In the genomic region with DNA sequence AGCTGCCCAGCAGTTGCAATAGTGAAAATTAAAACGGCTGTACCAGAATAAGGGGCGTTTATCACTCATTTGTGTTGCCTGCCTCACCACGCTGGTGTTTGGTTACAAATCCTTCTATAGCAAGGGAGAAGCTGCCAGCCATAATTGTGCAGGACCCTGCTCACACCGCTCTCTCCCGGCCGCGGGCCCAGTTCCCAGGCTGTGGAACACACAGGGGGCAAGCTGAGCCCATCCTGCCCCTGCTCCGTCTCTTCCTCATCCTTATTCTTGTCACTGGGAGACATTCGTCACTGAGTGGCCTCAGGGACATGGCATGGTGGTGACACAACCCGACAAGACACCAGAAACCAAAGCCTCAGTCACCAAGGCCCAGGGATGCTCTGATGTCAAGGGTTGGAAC, we compare ENCODE assay signal across 14 cellular contexts.
DNase-seq lines count a peak whose midpoint lies in the region; ATAC-seq and TF ChIP-seq lines count a peak whose summit lies in the region.
"Had no signal": no experiment of that assay in that cellular context is flagged by ENCODE, and none has a peak within 500 bp of the region (broad histone marks: within the 10 kb centered on the region; RNA-seq: fewer than 3 reads in every experiment).

No MANE protein-coding gene starts in this region.

- CTCF ChIA-PET in activated CD4-positive, alpha-beta memory T cell treated with anti-CD3 and anti-CD28 coated beads, Interleukin-2, amount 10 ng/mL, durations not matched to agents 7 days and 5 days (lab: Charles Lee): interaction anchor here (1.1 to 1.4 kb wide), 2 partner anchors 13 to 128 kb away, joined by 3 read pairs; no protein-coding TSS in a partner anchor
- CTCF ChIA-PET in activated CD4-positive, alpha-beta memory T cell treated with anti-CD3 and anti-CD28 coated beads for 36 hours (lab: Charles Lee): interaction anchor here (1.0 to 1.2 kb wide), 2 partner anchors 106 to 118 kb away, joined by 3 read pairs; no protein-coding TSS in a partner anchor

- no peak for TF ChIP-seq CTCF in coronary artery (IDR thresholded peaks at IDR 0.05)

- H3K4me3 ChIP-seq in coronary artery: no peak overlapping the region
- H3K4me3 ChIP-seq: A549, HAP-1 had no signal

- intact Hi-C loops in activated CD4-positive, alpha-beta memory T cell treated with anti-CD3 and anti-CD28 coated beads for 36 hours (cut with micrococcal nuclease): no loop called here
- intact Hi-C loops in activated CD4-positive, alpha-beta T cell treated with anti-CD3 and anti-CD28 coated beads, Interleukin-2, amount 10 ng/mL, durations not matched to agents 24 days and 14 days (cut with micrococcal nuclease): no loop called here

- H3K36me3 Mint-ChIP-seq in activated CD4-positive, alpha-beta memory T cell treated with anti-CD3 and anti-CD28 coated beads, Interleukin-2, amount 10 ng/mL, durations not matched to agents 7 days and 5 days (ENCODE audit: low read depth): peaks cover 2% of the 10 kb centered on the region
- H3K36me3 Mint-ChIP-seq in activated CD4-positive, alpha-beta memory T cell treated with anti-CD3 and anti-CD28 coated beads for 36 hours: no peaks in the 10 kb centered on the region
- no peaks in the 10 kb centered on the region for H3K36me3 Mint-ChIP-seq in activated CD4-positive, alpha-beta T cell treated with anti-CD3 and anti-CD28 coated beads, Interleukin-2, amount 10 ng/mL, durations not matched to agents 24 days and 14 days (ENCODE audit: low read depth)
- peaks cover 1 to 8% of the 10 kb centered on the region in 2 donors for H3K36me3 Mint-ChIP-seq in stimulated activated naive B cell treated with anti-CD40 and anti-IgM and Interleukin-4, amounts not matched to agents 10 μg/mL and 1 μg/mL and 100 μg/mL, for 72 hours

- POLR2A ChIA-PET in activated CD4-positive, alpha-beta memory T cell treated with anti-CD3 and anti-CD28 coated beads, Interleukin-2, amount 10 ng/mL, durations not matched to agents 7 days and 5 days (lab: Charles Lee): no interaction called here
- POLR2A ChIA-PET in activated CD4-positive, alpha-beta memory T cell treated with anti-CD3 and anti-CD28 coated beads for 36 hours (lab: Charles Lee): no interaction called here

- peaks cover 2% of the 10 kb centered on the region for H3K9me3 Mint-ChIP-seq in activated CD4-positive, alpha-beta memory T cell treated with anti-CD3 and anti-CD28 coated beads, Interleukin-2, amount 10 ng/mL, durations not matched to agents 7 days and 5 days
- H3K9me3 Mint-ChIP-seq in activated CD4-positive, alpha-beta memory T cell treated with anti-CD3 and anti-CD28 coated beads for 36 hours: peaks cover 2% of the 10 kb centered on the region
- H3K9me3 Mint-ChIP-seq in activated CD4-positive, alpha-beta T cell treated with anti-CD3 and anti-CD28 coated beads, Interleukin-2, amount 10 ng/mL, durations not matched to agents 24 days and 14 days: no peaks in the 10 kb centered on the region
- H3K9me3 Mint-ChIP-seq in stimulated activated naive B cell treated with anti-CD40 and anti-IgM and Interleukin-4, amounts not matched to agents 10 μg/mL and 1 μg/mL and 100 μg/mL, for 72 hours: peaks cover 2 to 3% of the 10 kb centered on the region in 2 donors
- H3K9me3 Mint-ChIP-seq: CD4-positive, alpha-beta T cell had no signal

- no peak overlapping the region for H3K4me3 Mint-ChIP-seq in activated CD4-positive, alpha-beta memory T cell treated with anti-CD3 and anti-CD28 coated beads, Interleukin-2, amount 10 ng/mL, durations not matched to agents 7 days and 5 days
- H3K4me3 Mint-ChIP-seq in activated CD4-positive, alpha-beta memory T cell treated with anti-CD3 and anti-CD28 coated beads for 36 hours: no peak overlapping the region
- H3K4me3 Mint-ChIP-seq in activated CD4-positive, alpha-beta T cell treated with anti-CD3 and anti-CD28 coated beads, Interleukin-2, amount 10 ng/mL, durations not matched to agents 24 days and 14 days: no peak overlapping the region
- no peak overlapping the region for H3K4me3 Mint-ChIP-seq in stimulated activated naive B cell treated with anti-CD40 and anti-IgM and Interleukin-4, amounts not matched to agents 10 μg/mL and 1 μg/mL and 100 μg/mL, for 72 hours
- H3K4me3 Mint-ChIP-seq: CD4-positive, alpha-beta T cell had no signal

- peak; percentile 5 for DNase-seq in activated CD4-positive, alpha-beta memory T cell treated with anti-CD3 and anti-CD28 coated beads, Interleukin-2, amount 10 ng/mL, durations not matched to agents 7 days and 5 days
- DNase-seq in activated CD4-positive, alpha-beta memory T cell treated with anti-CD3 and anti-CD28 coated beads for 36 hours: no peak
- peak; percentile 68 for DNase-seq in coronary artery (ENCODE audit: low spot score)
- DNase-seq in left lobe of liver (ENCODE audit: low spot score): peak; percentile 11
- DNase-seq in stimulated activated CD8-positive, alpha-beta memory T cell treated with anti-CD3 and anti-CD28 coated beads, Interleukin-4, amount 100 ng/mL, for 48 hours: peak; percentile 3
- no peak for DNase-seq in foreskin melanocyte
- no peak for DNase-seq in activated CD4-positive, alpha-beta T cell treated with anti-CD3 and anti-CD28 coated beads, Interleukin-2, amount 10 ng/mL, durations not matched to agents 24 days and 14 days
- no peak for DNase-seq in stimulated activated naive B cell treated with anti-CD40 and anti-IgM and Interleukin-4, amounts not matched to agents 10 μg/mL and 1 μg/mL and 100 μg/mL, for 72 hours
- DNase-seq: AML-193; CD4-positive, alpha-beta T cell had no signal

- no peak for ATAC-seq in left lobe of liver
- no peak for ATAC-seq in stimulated activated naive B cell treated with anti-CD40 and anti-IgM and Interleukin-4, amounts not matched to agents 10 μg/mL and 1 μg/mL and 100 μg/mL, for 72 hours (replicated peaks)
- ATAC-seq: A549 had no signal

- H3K27me3 Mint-ChIP-seq in activated CD4-positive, alpha-beta memory T cell treated with anti-CD3 and anti-CD28 coated beads, Interleukin-2, amount 10 ng/mL, durations not matched to agents 7 days and 5 days: no peaks in the 10 kb centered on the region
- no peaks in the 10 kb centered on the region for H3K27me3 Mint-ChIP-seq in activated CD4-positive, alpha-beta memory T cell treated with anti-CD3 and anti-CD28 coated beads for 36 hours
- no peaks in the 10 kb centered on the region for H3K27me3 Mint-ChIP-seq in activated CD4-positive, alpha-beta T cell treated with anti-CD3 and anti-CD28 coated beads, Interleukin-2, amount 10 ng/mL, durations not matched to agents 24 days and 14 days
- H3K27me3 Mint-ChIP-seq in stimulated activated naive B cell treated with anti-CD40 and anti-IgM and Interleukin-4, amounts not matched to agents 10 μg/mL and 1 μg/mL and 100 μg/mL, for 72 hours: peaks cover 0 to 4% of the 10 kb centered on the region in 2 donors
- H3K27me3 Mint-ChIP-seq: CD4-positive, alpha-beta T cell had no signal

- H3K27ac Mint-ChIP-seq in activated CD4-positive, alpha-beta memory T cell treated with anti-CD3 and anti-CD28 coated beads, Interleukin-2, amount 10 ng/mL, durations not matched to agents 7 days and 5 days: no peak overlapping the region
- no peak overlapping the region for H3K27ac Mint-ChIP-seq in activated CD4-positive, alpha-beta memory T cell treated with anti-CD3 and anti-CD28 coated beads for 36 hours
- no peak overlapping the region for H3K27ac Mint-ChIP-seq in activated CD4-positive, alpha-beta T cell treated with anti-CD3 and anti-CD28 coated beads, Interleukin-2, amount 10 ng/mL, durations not matched to agents 24 days and 14 days
- no peak overlapping the region for H3K27ac Mint-ChIP-seq in stimulated activated naive B cell treated with anti-CD40 and anti-IgM and Interleukin-4, amounts not matched to agents 10 μg/mL and 1 μg/mL and 100 μg/mL, for 72 hours
- H3K27ac Mint-ChIP-seq: CD4-positive, alpha-beta T cell had no signal

- no peak overlapping the region for H3K27ac ChIP-seq in coronary artery
- H3K27ac ChIP-seq: 22Rv1, A549, C4-2B had no signal

- H3K4me1 Mint-ChIP-seq in activated CD4-positive, alpha-beta memory T cell treated with anti-CD3 and anti-CD28 coated beads, Interleukin-2, amount 10 ng/mL, durations not matched to agents 7 days and 5 days: peaks cover 8% of the 10 kb centered on the region
- H3K4me1 Mint-ChIP-seq in activated CD4-positive, alpha-beta memory T cell treated with anti-CD3 and anti-CD28 coated beads for 36 hours (ENCODE audit: low read depth): peaks cover 7% of the 10 kb centered on the region
- H3K4me1 Mint-ChIP-seq in activated CD4-positive, alpha-beta T cell treated with anti-CD3 and anti-CD28 coated beads, Interleukin-2, amount 10 ng/mL, durations not matched to agents 24 days and 14 days: peaks cover 2% of the 10 kb centered on the region
- peaks cover 2 to 8% of the 10 kb centered on the region in 2 donors for H3K4me1 Mint-ChIP-seq in stimulated activated naive B cell treated with anti-CD40 and anti-IgM and Interleukin-4, amounts not matched to agents 10 μg/mL and 1 μg/mL and 100 μg/mL, for 72 hours

Comparison
In these comparisons a context has a peak if more than half of its experiments do, and no peak if none do; other contexts are left out.
1. DNase-seq: peak in activated CD4-positive, alpha-beta memory T cell treated with anti-CD3 and anti-CD28 coated beads, Interleukin-2, amount 10 ng/mL, durations not matched to agents 7 days and 5 days (single experiment), coronary artery (single experiment), left lobe of liver (single experiment) and stimulated activated CD8-positive, alpha-beta memory T cell treated with anti-CD3 and anti-CD28 coated beads, Interleukin-4, amount 100 ng/mL, for 48 hours (single experiment); none in activated CD4-positive, alpha-beta memory T cell treated with anti-CD3 and anti-CD28 coated beads for 36 hours (single experiment), foreskin melanocyte (single experiment), activated CD4-positive, alpha-beta T cell treated with anti-CD3 and anti-CD28 coated beads, Interleukin-2, amount 10 ng/mL, durations not matched to agents 24 days and 14 days (single experiment) and stimulated activated naive B cell treated with anti-CD40 and anti-IgM and Interleukin-4, amounts not matched to agents 10 μg/mL and 1 μg/mL and 100 μg/mL, for 72 hours (single experiment).